11 cellular contexts compared by ENCODE assay signal in genomic region chr6:45555981-45556771, GRCh38.
DNase-seq lines count a peak whose midpoint lies in the region; ATAC-seq and TF ChIP-seq lines count a peak whose summit lies in the region.
"Had no signal": no experiment of that assay in that cellular context is flagged by ENCODE, and none has a peak within 500 bp of the region (broad histone marks: within the 10 kb centered on the region; RNA-seq: fewer than 3 reads in every experiment).

No MANE protein-coding gene starts in this region.

- peak overlapping the region; percentile 57; the same call in 1 of the 2 replicates for H3K27ac ChIP-seq in Panc1 (ENCODE audit: low read length)
- no peak overlapping the region for H3K27ac ChIP-seq in naive thymus-derived CD4-positive, alpha-beta T cell (ENCODE audit: low read depth, low read length)

- intact Hi-C loops in Panc1 (cut with micrococcal nuclease; ENCODE audit: unreplicated experiment), result no loop called here
- intact Hi-C loops in naive thymus-derived CD4-positive, alpha-beta T cell (cut with micrococcal nuclease), result loop anchor here in 1 of 2 donors (2.0 kb wide), 1 partner anchor 31 kb away; no protein-coding TSS in a partner anchor

- no peaks in the 10 kb centered on the region for H3K27me3 Mint-ChIP-seq in osteocyte (ENCODE audit: unreplicated experiment)
- H3K27me3 Mint-ChIP-seq in naive thymus-derived CD4-positive, alpha-beta T cell, result no peaks in the 10 kb centered on the region
- H3K27me3 Mint-ChIP-seq: CD4-positive, alpha-beta memory T cell had no signal

- no peaks in the 10 kb centered on the region for H3K9me3 Mint-ChIP-seq in osteocyte (ENCODE audit: unreplicated experiment)
- H3K9me3 Mint-ChIP-seq in naive thymus-derived CD4-positive, alpha-beta T cell, result peaks cover 0 to 6% (median 0%) of the 10 kb centered on the region in 11 donors
- H3K9me3 Mint-ChIP-seq: CD4-positive, alpha-beta memory T cell had no signal

- POLR2A ChIA-PET in Panc1 (lab: Charles Lee), result interaction anchor here (0.6 kb wide), 1 partner anchor 416 kb away, joined by 3 read pairs; no protein-coding TSS in a partner anchor
- POLR2A ChIA-PET in naive thymus-derived CD4-positive, alpha-beta T cell (lab: Charles Lee), result interaction anchor here (0.6 kb wide), 1 partner anchor 45 kb away, joined by 4 read pairs; no protein-coding TSS in a partner anchor

- no peak for DNase-seq in AG09309 (ENCODE audit: low read depth)
- no peak for DNase-seq in Panc1 (ENCODE audit: low read depth, low spot score)
- peak; percentile 93 for DNase-seq in fibroblast of mammary gland (ENCODE audit: low read depth)
- DNase-seq in osteocyte (ENCODE audit: extremely low spot score, unreplicated experiment), result no peak
- no peak for DNase-seq in GM13976 (ENCODE audit: low spot score)
- DNase-seq in germinal center (ENCODE audit: low spot score), result no peak
- DNase-seq in naive thymus-derived CD4-positive, alpha-beta T cell, result no peak
- DNase-seq: activated T-cell treated with anti-CD3 and anti-CD28 coated beads, Interleukin-2, amount 50 U/mL, for 72 hours; CD4-positive, alpha-beta memory T cell; NCI-H187 had no signal

- ATAC-seq in Panc1 (0 out of 2 replicates have a peak, but pooled peaks have one; percentile 30), HG02610 (IDR thresholded peaks at IDR 0.05; ENCODE audit: unreplicated experiment) (no peak)
- no peak for ATAC-seq in naive thymus-derived CD4-positive, alpha-beta T cell
- ATAC-seq: activated T-cell treated with anti-CD3 and anti-CD28 coated beads, Interleukin-2, amount 50 U/mL, for 72 hours had no signal

- H3K4me1 ChIP-seq in Panc1 (ENCODE audit: control insufficient read depth, insufficient read depth, low read length), result peaks cover 13% of the 10 kb centered on the region
- H3K4me1 ChIP-seq in naive thymus-derived CD4-positive, alpha-beta T cell (ENCODE audit: control insufficient read depth in 2 of 2, insufficient read depth in 2 of 2, low read length in 2 of 2), result no peaks in the 10 kb centered on the region

- H3K27me3 ChIP-seq in Panc1 (ENCODE audit: control insufficient read depth, insufficient read depth, low read length), result no peaks in the 10 kb centered on the region
- no peaks in the 10 kb centered on the region for H3K27me3 ChIP-seq in naive thymus-derived CD4-positive, alpha-beta T cell (ENCODE audit: control insufficient read depth in 2 of 2, insufficient read depth in 2 of 2, low read length in 2 of 2)

- no peaks in the 10 kb centered on the region for H3K9me3 ChIP-seq in Panc1 (ENCODE audit: control insufficient read depth, insufficient read depth, low read depth, low read length)
- no peaks in the 10 kb centered on the region for H3K9me3 ChIP-seq in naive thymus-derived CD4-positive, alpha-beta T cell (ENCODE audit: control insufficient read depth in 2 of 3, low read length in 3 of 3)

- no peak for TF ChIP-seq CTCF in AG09309 (IDR thresholded peaks at IDR 0.05; ENCODE audit: control insufficient read depth, insufficient read depth, low read depth, low read length, missing control alignments)
- TF ChIP-seq CTCF in Panc1 (IDR thresholded peaks at IDR 0.05), result no peak
- no peak for TF ChIP-seq CTCF in fibroblast of mammary gland (conservative IDR thresholded peaks at IDR 0.05; ENCODE audit: control insufficient read depth, insufficient read depth, low read depth, low read length)
- TF ChIP-seq CTCF in osteocyte (IDR thresholded peaks at IDR 0.05), result no peak
- no peak for TF ChIP-seq CTCF in GM13976 (IDR thresholded peaks at IDR 0.05; ENCODE audit: borderline replicate concordance, control extremely low read depth, extremely low read depth, insufficient read depth, missing control alignments)

- H3K36me3 Mint-ChIP-seq in osteocyte (ENCODE audit: unreplicated experiment), result no peaks in the 10 kb centered on the region
- peaks cover 0 to 10% (median 0%) of the 10 kb centered on the region in 5 donors for H3K36me3 Mint-ChIP-seq in naive thymus-derived CD4-positive, alpha-beta T cell

- CTCF ChIA-PET in Panc1 (lab: Charles Lee), result no interaction called here
- CTCF ChIA-PET in naive thymus-derived CD4-positive, alpha-beta T cell (lab: Charles Lee), result no interaction called here

- H3K4me3 ChIP-seq in AG09309 (ENCODE audit: control insufficient read depth, low read depth, low read length) (peak overlapping the region; percentile 31), Panc1 (ENCODE audit: low read depth in 2 of 2, low read length in 2 of 2) (peak overlapping the region in 1 of 2 experiments; percentile 7; a peak in 1 of 4 replicates), fibroblast of mammary gland (ENCODE audit: control insufficient read depth, low read depth, low read length) (peak overlapping the region; percentile 26)
- H3K4me3 ChIP-seq in naive thymus-derived CD4-positive, alpha-beta T cell (ENCODE audit: low read length), result no peak overlapping the region

- BruUV-seq in Panc1 (replicated peaks; lab: Mats Ljungman, UMichigan), result no TSS peak

- H3K27ac Mint-ChIP-seq in osteocyte (ENCODE audit: unreplicated experiment), result peak overlapping the region; percentile 76
- H3K27ac Mint-ChIP-seq in naive thymus-derived CD4-positive, alpha-beta T cell, result no peak overlapping the region

- peak overlapping the region; percentile 66 for H3K4me3 Mint-ChIP-seq in osteocyte (ENCODE audit: unreplicated experiment)
- no peak overlapping the region for H3K4me3 Mint-ChIP-seq in naive thymus-derived CD4-positive, alpha-beta T cell
- H3K4me3 Mint-ChIP-seq: activated T-cell treated with anti-CD3 and anti-CD28 coated beads, Interleukin-2, amount 50 U/mL, for 72 hours; CD4-positive, alpha-beta memory T cell had no signal

- in situ Hi-C loops in Panc1 (cut with HindIII; ENCODE audit: low pct_unique_long_range_greater_than_20kb, low sequenced_read_pairs), result no loop called here
- in situ Hi-C loops in GM13976 (cut with MboI; ENCODE audit: low sequenced_read_pairs, unreplicated experiment), result no loop called here

- H3K36me3 ChIP-seq in Panc1 (ENCODE audit: control insufficient read depth, insufficient read depth, low read length), result no peaks in the 10 kb centered on the region
- no peaks in the 10 kb centered on the region for H3K36me3 ChIP-seq in naive thymus-derived CD4-positive, alpha-beta T cell (ENCODE audit: control insufficient read depth in 2 of 3, insufficient read depth in 3 of 3, low read length in 3 of 3)

- peaks cover 53% of the 10 kb centered on the region for H3K4me1 Mint-ChIP-seq in osteocyte (ENCODE audit: unreplicated experiment)
- peaks cover 6 to 34% (median 7%) of the 10 kb centered on the region in 7 donors for H3K4me1 Mint-ChIP-seq in naive thymus-derived CD4-positive, alpha-beta T cell
